Comparison of ENCODE assay signal across 13 cellular contexts in the genomic region with DNA sequence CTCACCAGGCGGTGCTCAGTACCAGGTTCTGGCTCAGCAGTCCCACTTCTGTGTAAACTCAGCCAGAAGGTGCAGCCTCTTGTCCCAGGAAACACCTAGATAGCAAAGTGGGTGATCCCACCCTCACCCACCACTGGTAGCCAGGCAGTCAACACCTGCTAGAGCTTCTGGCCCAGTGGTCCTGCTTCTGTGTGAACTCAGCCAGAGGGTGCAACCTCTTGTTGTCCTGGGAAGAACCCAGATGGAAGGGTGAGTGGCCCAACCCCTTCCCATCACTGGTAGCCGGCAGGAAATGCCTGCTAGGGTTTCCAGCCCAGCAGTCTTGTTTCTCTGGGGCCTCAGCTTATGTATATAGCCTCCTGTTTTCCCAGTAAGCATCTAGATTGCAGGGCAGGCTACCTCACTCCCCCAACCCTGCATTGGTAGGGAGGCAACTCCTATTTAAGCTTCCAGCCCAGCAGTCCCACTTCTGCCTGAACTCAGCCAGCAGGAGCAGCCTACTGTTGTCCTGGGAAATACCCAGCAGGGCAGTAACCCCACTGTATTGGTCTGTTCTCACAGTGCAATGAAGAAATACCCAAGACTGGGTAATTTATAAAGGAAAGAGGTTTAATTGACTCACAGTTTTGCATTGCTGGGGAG.
"Had no signal": no experiment of that assay in that cellular context is flagged by ENCODE, and none has a peak within 500 bp of the region (broad histone marks: within the 10 kb centered on the region; RNA-seq: fewer than 3 reads in every experiment).

No MANE protein-coding gene starts in this region.

- H3K4me2 ChIP-seq: hepatocyte had no signal

- ATAC-seq: left ventricle myocardium superior, psoas muscle, sciatic nerve, T-helper 17 cell had no signal

- H3K27ac ChIP-seq: hepatocyte, psoas muscle, stomach, testis had no signal

- H3K9me3 ChIP-seq: testis had no signal

- H3K4me3 ChIP-seq: hepatocyte, psoas muscle, stomach, testis had no signal

- H3K4me3 Mint-ChIP-seq: memory B cell; natural killer cell treated with Interleukin-12 subunit alpha and Interleukin-12 subunit beta and Interleukin-15 and Interleukin-18, amount 100 ng/mL, for 72 hours; T-helper 17 cell had no signal

- H3K36me3 ChIP-seq: stomach had no signal

- H2AFZ ChIP-seq: hepatocyte had no signal

- DNase-seq: activated CD4-positive, CD25-positive, alpha-beta regulatory T cell; activated naive CD4-positive, alpha-beta T cell; activated T-cell treated with anti-CD3 and anti-CD28 coated beads for 4 hours; left ventricle myocardium superior; occipital lobe; psoas muscle; stomach; T-helper 17 cell; testis had no signal

- H3K27ac Mint-ChIP-seq: memory B cell; natural killer cell treated with Interleukin-12 subunit alpha and Interleukin-12 subunit beta and Interleukin-15 and Interleukin-18, amount 100 ng/mL, for 72 hours; T-helper 17 cell had no signal

- H3K27me3 Mint-ChIP-seq: T-helper 17 cell had no signal

- H3K27me3 ChIP-seq: hepatocyte, stomach, testis had no signal

- H3K4me1 ChIP-seq: psoas muscle, stomach, testis had no signal

- H3K4me1 Mint-ChIP-seq: memory B cell, T-helper 17 cell had no signal
